13 cellular contexts compared by ENCODE assay signal in genomic region chr6:111533087-111533784, GRCh38. TPM values are rescaled to one million over a fixed set of nuclear protein-coding genes. Genes with fewer than 3 reads are reported as not detected.
A peak's percentile ranks its signal among the peaks of the same experiment; 100 is the strongest.
DNase-seq lines count a peak whose midpoint lies in the region; ATAC-seq, FAIRE-seq and TF ChIP-seq lines count a peak whose summit lies in the region.
"Had no signal": no experiment of that assay in that cellular context is flagged by ENCODE, and none has a peak within 500 bp of the region (broad histone marks: within the 10 kb centered on the region; RNA-seq: fewer than 3 reads in every experiment).

No MANE protein-coding gene starts in this region.

- no peak overlapping the region for H3K27ac ChIP-seq in PC-9
- H3K27ac ChIP-seq: A549 had no signal

- CTCF ChIA-PET in PC-9 (lab: Charles Lee): no interaction called here

- H3K79me2 ChIP-seq in PC-9 (ENCODE audit: low read depth): no peaks in the 10 kb centered on the region

- H3K9me3 ChIP-seq in PC-9 (ENCODE audit: insufficient read depth, low read depth): no peaks in the 10 kb centered on the region
- H3K9me3 ChIP-seq: A549 had no signal

- no peak overlapping the region for H3K4me3 ChIP-seq in PC-9
- H3K4me3 ChIP-seq: A549 had no signal

- H3K4me3 Mint-ChIP-seq in activated naive CD8-positive, alpha-beta T cell treated with anti-CD3 and anti-CD28 coated beads, Interleukin-2, amount 50 U/mL, for 24 hours: no peak overlapping the region
- H3K4me3 Mint-ChIP-seq: type B pancreatic cell had no signal

- no peaks in the 10 kb centered on the region for H3K36me3 Mint-ChIP-seq in activated naive CD8-positive, alpha-beta T cell treated with anti-CD3 and anti-CD28 coated beads, Interleukin-2, amount 50 U/mL, for 24 hours (ENCODE audit: low read depth)

- peaks cover 38% of the 10 kb centered on the region for H3K4me1 Mint-ChIP-seq in activated naive CD8-positive, alpha-beta T cell treated with anti-CD3 and anti-CD28 coated beads, Interleukin-2, amount 50 U/mL, for 24 hours

- H3K27ac Mint-ChIP-seq in activated naive CD8-positive, alpha-beta T cell treated with anti-CD3 and anti-CD28 coated beads, Interleukin-2, amount 50 U/mL, for 24 hours: peak overlapping the region; percentile 7
- H3K27ac Mint-ChIP-seq: type B pancreatic cell had no signal

- H3K9me2 ChIP-seq in PC-9 (ENCODE audit: insufficient read depth): no peaks in the 10 kb centered on the region

- no peaks in the 10 kb centered on the region for H3F3A ChIP-seq in PC-9 (ENCODE audit: insufficient read depth, low read depth)

- no peaks in the 10 kb centered on the region for H3K27me3 ChIP-seq in PC-9 (ENCODE audit: insufficient read depth, low read depth)

- no peak for DNase-seq in activated CD4-positive, CD25-positive, alpha-beta regulatory T cell (lab: John Stamatoyannopoulos, UW)
- peak; percentile 68 for DNase-seq in NCI-H69 (lab: John Stamatoyannopoulos, UW)
- DNase-seq in activated naive CD8-positive, alpha-beta T cell treated with anti-CD3 and anti-CD28 coated beads, Interleukin-2, amount 50 U/mL, for 24 hours: peak; percentile 12
- DNase-seq in stimulated activated CD8-positive, alpha-beta memory T cell treated with anti-CD3 and anti-CD28 coated beads, Interleukin-12 subunit alpha, Interleukin-12 subunit beta, amount 100 ng/mL, for 24 hours (ENCODE audit: extremely low read depth): peak; percentile 2
- no peak for DNase-seq in PC-9
- DNase-seq in RCC 7860 (ENCODE audit: low spot score): no peak
- DNase-seq: DMS153, left colon, right cardiac atrium had no signal

- POLR2A ChIA-PET in PC-9 (lab: Charles Lee; ENCODE audit: unreplicated experiment): no interaction called here

- H3K4me1 ChIP-seq in PC-9 (replicated peaks; ENCODE audit: insufficient read depth): no peaks in the 10 kb centered on the region
- H3K4me1 ChIP-seq: A549 had no signal

- H3K36me3 ChIP-seq in PC-9 (ENCODE audit: low read depth): no peaks in the 10 kb centered on the region

- no TSS peak for BruUV-seq in PC-9 (replicated peaks; lab: Mats Ljungman, UMichigan)

- peak; percentile 79 to 90 for ATAC-seq in activated CD4-positive, CD25-positive, alpha-beta regulatory T cell treated with anti-CD3 and anti-CD28 coated beads, Interleukin-2, amount 50 U/mL, for 24 hours
- ATAC-seq in activated naive CD8-positive, alpha-beta T cell treated with anti-CD3 and anti-CD28 coated beads, Interleukin-2, amount 50 U/mL, for 24 hours: peak; percentile 98
- ATAC-seq in GM21515 (IDR thresholded peaks at IDR 0.05; ENCODE audit: unreplicated experiment): no peak
- ATAC-seq: A549, left colon, right cardiac atrium had no signal

- H2AFZ ChIP-seq in PC-9: no peak overlapping the region

- intact Hi-C loops in PC-9 (cut with micrococcal nuclease; ENCODE audit: unreplicated experiment): no loop called here

- no peaks in the 10 kb centered on the region for H3K27me3 Mint-ChIP-seq in activated naive CD8-positive, alpha-beta T cell treated with anti-CD3 and anti-CD28 coated beads, Interleukin-2, amount 50 U/mL, for 24 hours
- H3K27me3 Mint-ChIP-seq: type B pancreatic cell had no signal

- H4K20me1 ChIP-seq in PC-9 (ENCODE audit: insufficient read depth): no peaks in the 10 kb centered on the region

- TF ChIP-seq CTCF in PC-9 (conservative IDR thresholded peaks at IDR 0.05): no peak

- no peak overlapping the region for H3K4me2 ChIP-seq in PC-9
- H3K4me2 ChIP-seq: A549 had no signal

- FAIRE-seq in RCC 7860 (lab: Jason Lieb, UNC): no peak
- FAIRE-seq: A549 had no signal

- no peaks in the 10 kb centered on the region for H3K9me3 Mint-ChIP-seq in activated naive CD8-positive, alpha-beta T cell treated with anti-CD3 and anti-CD28 coated beads, Interleukin-2, amount 50 U/mL, for 24 hours

RNA-seq across cellular contexts. Expression of gene REV3L, which starts 50.2 kb away (rescaled TPM):
- total RNA-seq in PC-9 (2021): 22.9 and 23.8 TPM in 2 replicates

Comparison
In these comparisons a context has a peak if more than half of its experiments do, and no peak if none do; other contexts are left out.
1. DNase-seq: peak in NCI-H69 (single experiment), activated naive CD8-positive, alpha-beta T cell treated with anti-CD3 and anti-CD28 coated beads, Interleukin-2, amount 50 U/mL, for 24 hours (single experiment) and stimulated activated CD8-positive, alpha-beta memory T cell treated with anti-CD3 and anti-CD28 coated beads, Interleukin-12 subunit alpha, Interleukin-12 subunit beta, amount 100 ng/mL, for 24 hours (single experiment); none in activated CD4-positive, CD25-positive, alpha-beta regulatory T cell (0 of 4), PC-9 (0 of 2) and RCC 7860 (single experiment).